8 cellular contexts compared by ENCODE assay signal in the genomic region with DNA sequence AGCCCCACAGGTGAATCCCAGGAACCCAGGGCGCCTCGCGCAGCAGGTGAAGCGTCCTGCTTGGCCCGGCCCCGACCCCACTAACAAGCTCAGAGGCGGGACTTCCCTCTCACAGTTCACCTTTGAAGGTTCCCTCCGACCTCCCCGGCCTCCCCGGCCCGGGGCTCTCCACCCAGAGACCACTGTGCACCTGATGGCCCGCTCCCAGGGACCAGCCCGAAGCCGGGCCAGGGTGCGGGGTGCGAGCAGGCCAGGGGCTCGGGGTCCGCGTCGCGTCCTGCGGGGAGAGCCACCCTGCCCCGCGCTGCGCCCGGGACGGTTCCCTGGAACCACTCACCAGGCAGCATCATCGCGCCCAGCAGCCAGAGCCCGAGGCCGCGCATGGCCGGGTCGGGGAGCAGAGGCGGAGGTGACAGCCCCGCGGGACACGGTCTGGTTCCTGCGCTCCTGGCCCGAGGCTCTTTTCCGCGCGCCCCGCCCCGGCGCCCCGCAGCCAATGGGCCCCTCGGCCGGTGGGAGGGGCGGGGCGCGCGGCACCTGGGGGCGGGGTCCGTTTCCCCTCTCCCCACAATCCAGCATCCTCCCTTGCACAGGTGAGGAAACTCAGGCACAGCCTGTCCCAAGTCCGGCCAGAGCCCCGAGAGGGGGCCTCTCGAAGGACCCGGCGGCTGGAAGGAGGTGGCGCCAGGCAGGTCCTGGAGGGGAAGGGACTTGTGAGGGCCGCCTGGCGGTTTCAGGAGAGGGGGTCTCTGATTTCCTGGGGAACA. TPM values are rescaled to one million over a fixed set of nuclear protein-coding genes. Genes with fewer than 3 reads are reported as not detected.
DNase-seq lines count a peak whose midpoint lies in the region; ATAC-seq and TF ChIP-seq lines count a peak whose summit lies in the region.

Gene ADAM8 (minus strand): TSS at position 434 of the 767 bp plus-strand sequence. CDS start 51 bp downstream, at position 383.

- H3K27me3 ChIP-seq in HUES6 (ENCODE audit: control insufficient read depth, insufficient read depth, low read length): peaks cover 15% of the 10 kb centered on the region
- peaks cover 9% of the 10 kb centered on the region for H3K27me3 ChIP-seq in cardiac muscle cell

- peak; percentile 36 for ATAC-seq in GM19467 (IDR thresholded peaks at IDR 0.05; ENCODE audit: unreplicated experiment)

- peaks cover 29% of the 10 kb centered on the region for H3K36me3 ChIP-seq in HUES6 (ENCODE audit: control insufficient read depth, insufficient read depth, low read length)
- H3K36me3 ChIP-seq in cardiac muscle cell: no peaks in the 10 kb centered on the region

- H3K27ac ChIP-seq in HUES6 (ENCODE audit: low read depth, low read length) (no peak within 1 kb of the TSS), cardiac muscle cell (no peak within 1 kb of the TSS)

- DNase-seq in COLO668 (lab: John Stamatoyannopoulos, UW; ENCODE audit: unreplicated experiment) (peak; percentile 51), activated T-cell treated with anti-CD3 and anti-CD28 coated beads for 1 hour (ENCODE audit: low read depth) (peak; percentile 62), cardiac muscle cell (ENCODE audit: low read depth in 1 of 2, low spot score in 1 of 2) (peak in 1 of 2 donors; percentile 64), dedifferentiated amniotic fluid mesenchymal stem cell (ENCODE audit: extremely low spot score) (no peak), HuH-7 (ENCODE audit: low spot score) (no peak)
- DNase-seq in stimulated activated CD4-positive, alpha-beta T cell treated with anti-CD3 and anti-CD28 coated beads, Interleukin-12 subunit alpha, Interleukin-12 subunit beta, amount 100 ng/mL, for 4 hours: peak; percentile 70

- peak within 1 kb of the TSS; percentile 65 for H3K4me3 ChIP-seq in HUES6 (ENCODE audit: low read depth, low read length)
- peak within 1 kb of the TSS; percentile 7 for H3K4me3 ChIP-seq in cardiac muscle cell

- H3K4me1 ChIP-seq in HUES6 (ENCODE audit: control insufficient read depth, insufficient read depth, low read length): peaks cover 23% of the 10 kb centered on the region
- H3K4me1 ChIP-seq in cardiac muscle cell (ENCODE audit: low read depth): peaks cover 35% of the 10 kb centered on the region

- H3K9ac ChIP-seq in HUES6 (ENCODE audit: low read length): peak within 1 kb of the TSS; percentile 13

- TF ChIP-seq CTCF in cardiac muscle cell (IDR thresholded peaks at IDR 0.05; ENCODE audit: low read depth, low read length): no peak

- H3K9me3 ChIP-seq in HUES6 (ENCODE audit: control insufficient read depth, insufficient read depth, low read depth, low read length): no peaks in the 10 kb centered on the region
- no peaks in the 10 kb centered on the region for H3K9me3 ChIP-seq in cardiac muscle cell (ENCODE audit: low read depth)

RNA-seq across cellular contexts. Expression of gene ADAM8, which starts in this region (rescaled TPM):
- 2.8 and 6.9 TPM in 2 replicates for total RNA-seq in cardiac muscle cell
- 2.3 and 3.7 TPM in 2 replicates for polyA plus RNA-seq in cardiac muscle cell

Comparison
In these comparisons a context has a peak if more than half of its experiments do, and no peak if none do; other contexts are left out.
1. DNase-seq: peak in COLO668 (single experiment), activated T-cell treated with anti-CD3 and anti-CD28 coated beads for 1 hour (single experiment) and stimulated activated CD4-positive, alpha-beta T cell treated with anti-CD3 and anti-CD28 coated beads, Interleukin-12 subunit alpha, Interleukin-12 subunit beta, amount 100 ng/mL, for 4 hours (single experiment); none in dedifferentiated amniotic fluid mesenchymal stem cell (single experiment) and HuH-7 (single experiment).